Comparison of ENCODE assay signal across 21 cellular contexts in the genomic region with DNA sequence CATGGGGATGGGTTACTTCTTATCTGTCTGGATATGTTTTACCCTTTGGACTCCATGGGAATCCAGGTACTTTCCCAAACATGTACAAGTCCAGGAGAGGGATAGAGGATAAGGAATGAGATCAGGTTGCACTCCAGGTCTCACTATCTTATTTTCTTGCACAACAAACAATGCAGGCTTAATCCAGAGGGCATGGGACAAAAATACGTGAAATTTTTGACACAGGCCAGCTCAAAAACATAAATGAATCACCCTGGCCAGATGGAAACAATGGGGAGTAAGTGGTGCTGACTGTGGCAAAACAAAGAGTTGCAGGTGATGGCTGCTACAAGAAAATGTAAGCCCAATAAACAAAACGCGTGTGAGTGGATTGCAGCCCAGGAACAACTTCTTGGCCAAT.
A peak's percentile ranks its signal among the peaks of the same experiment; 100 is the strongest.
DNase-seq lines count a peak whose midpoint lies in the region; TF ChIP-seq lines count a peak whose summit lies in the region.
"Had no signal": no experiment of that assay in that cellular context is flagged by ENCODE, and none has a peak within 500 bp of the region (broad histone marks: within the 10 kb centered on the region; RNA-seq: fewer than 3 reads in every experiment).

No MANE protein-coding gene starts in this region.

- no peak overlapping the region for H3K4me3 ChIP-seq in fibroblast of the aortic adventitia (ENCODE audit: low read depth, low read length)
- H3K4me3 ChIP-seq: BLaER1, GM12878 had no signal

- no peak for TF ChIP-seq CTCF in fibroblast of the aortic adventitia (IDR thresholded peaks at IDR 0.05; ENCODE audit: insufficient read depth, low read length)

- DNase-seq in amniotic epithelial cell (ENCODE audit: low read depth) (peak; percentile 21), fibroblast of the aortic adventitia (ENCODE audit: low read depth) (peak; percentile 22), DMS 273 treated with DMSO at 0.1 percent for 48 hours (lab: John Stamatoyannopoulos, UW) (no peak), GM19238 (ENCODE audit: insufficient read length, low spot score) (no peak)
- no peak for DNase-seq in stimulated activated CD4-positive, alpha-beta T cell treated with anti-CD3 and anti-CD28 coated beads, Interleukin-15, amount 100 ng/mL, for 24 hours
- DNase-seq: 8988T; ACHN; BE2C; C1 segment of cervical spinal cord; CD4-positive, alpha-beta memory T cell; CD4-positive, CD25-positive, alpha-beta regulatory T cell; CD8-positive, alpha-beta memory T cell; COR-L47; DMS153; DMS53; DMS79; DND-41; EL; GDM1 had no signal

Comparison
In these comparisons a context has a peak if more than half of its experiments do, and no peak if none do; other contexts are left out.
1. DNase-seq: peak in amniotic epithelial cell (single experiment) and fibroblast of the aortic adventitia (single experiment); none in DMS 273 treated with DMSO at 0.1 percent for 48 hours (single experiment), GM19238 (single experiment) and stimulated activated CD4-positive, alpha-beta T cell treated with anti-CD3 and anti-CD28 coated beads, Interleukin-15, amount 100 ng/mL, for 24 hours (single experiment).